Comparison of ENCODE assay signal across 9 cellular contexts in genomic region chr2:79876430-79876829, GRCh38.
A peak's percentile ranks its signal among the peaks of the same experiment; 100 is the strongest.
DNase-seq lines count a peak whose midpoint lies in the region; ATAC-seq and TF ChIP-seq lines count a peak whose summit lies in the region.
"Had no signal": no experiment of that assay in that cellular context is flagged by ENCODE, and none has a peak within 500 bp of the region (broad histone marks: within the 10 kb centered on the region; RNA-seq: fewer than 3 reads in every experiment).

No MANE protein-coding gene starts in this region.

- H3K4me3 ChIP-seq in brain microvascular endothelial cell (ENCODE audit: low read depth, low read length) = no peak overlapping the region

- DNase-seq in NCI-H146 (lab: John Stamatoyannopoulos, UW) = peak; percentile 4
- no peak for DNase-seq in NCI-H146 treated with DMSO at 0.1 percent for 48 hours (lab: John Stamatoyannopoulos, UW; ENCODE audit: unreplicated experiment)
- DNase-seq in M059J (ENCODE audit: low read depth) = peak; percentile 4
- DNase-seq in brain microvascular endothelial cell = peak; percentile 1
- DNase-seq in occipital lobe (lab: John Stamatoyannopoulos, UW) = peak; percentile 2
- no peak for DNase-seq in 8988T
- no peak for DNase-seq in COLO668 (lab: John Stamatoyannopoulos, UW; ENCODE audit: unreplicated experiment)
- DNase-seq: stimulated activated CD4-positive, alpha-beta T cell treated with anti-CD3 and anti-CD28 coated beads, Interleukin-2, amount 100 ng/mL, for 24 hours had no signal

- ATAC-seq in HG03439 (IDR thresholded peaks at IDR 0.05; ENCODE audit: unreplicated experiment) = no peak

- no peaks in the 10 kb centered on the region for H3K27me3 ChIP-seq in brain microvascular endothelial cell (replicated peaks)

- in situ Hi-C loops in brain microvascular endothelial cell (cut with HindIII; ENCODE audit: low pct_ligation_motif_present, low sequenced_read_pairs) = no loop called here

- no peaks in the 10 kb centered on the region for H3K36me3 ChIP-seq in brain microvascular endothelial cell (replicated peaks)

- H3K27ac ChIP-seq in brain microvascular endothelial cell = no peak overlapping the region

- TF ChIP-seq CTCF in brain microvascular endothelial cell (IDR thresholded peaks at IDR 0.05; ENCODE audit: low read depth, low read length, missing control alignments) = peak; percentile 67

Comparison
In these comparisons a context has a peak if more than half of its experiments do, and no peak if none do; other contexts are left out.
1. DNase-seq: peak in NCI-H146 (single experiment), M059J (single experiment), brain microvascular endothelial cell (single experiment) and occipital lobe (single experiment); none in NCI-H146 treated with DMSO at 0.1 percent for 48 hours (single experiment), 8988T (single experiment) and COLO668 (single experiment).